ENCODE assay signal across 8 cellular contexts in the genomic region with DNA sequence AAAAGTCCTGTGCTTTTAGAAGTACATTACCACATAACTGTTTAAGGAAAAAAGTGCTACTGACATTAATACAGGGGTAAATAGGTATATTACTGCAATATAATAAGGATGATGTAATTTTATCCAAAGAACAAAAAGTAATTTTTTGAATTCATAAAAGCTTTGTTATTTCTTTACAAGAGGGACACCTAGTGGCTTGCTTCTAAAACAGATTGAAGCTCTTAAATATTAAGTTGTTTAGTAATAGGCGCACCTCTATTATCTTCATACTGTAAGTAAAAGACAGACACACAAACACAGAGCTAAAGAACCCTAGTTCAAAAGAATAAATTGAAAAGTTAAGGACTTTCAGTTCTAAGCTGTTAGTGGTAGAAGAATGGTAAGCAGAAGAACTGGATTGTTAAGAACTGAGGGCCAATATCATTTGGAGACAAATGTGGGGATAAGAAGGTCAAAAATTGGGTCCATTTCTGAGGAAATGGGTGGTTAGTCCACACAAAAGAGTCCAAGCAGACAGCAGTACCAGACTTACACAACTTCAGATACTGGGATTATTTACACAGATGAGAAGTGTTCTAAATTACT. TPM values are rescaled to one million over a fixed set of nuclear protein-coding genes. Genes with fewer than 3 reads are reported as not detected.
DNase-seq lines count a peak whose midpoint lies in the region; ATAC-seq, FAIRE-seq and TF ChIP-seq lines count a peak whose summit lies in the region.

No MANE protein-coding gene starts in this region.

- BruUV-seq in MCF 10A (replicated peaks; lab: Mats Ljungman, UMichigan): no TSS peak

- H3K27me3 Mint-ChIP-seq in MCF 10A (ENCODE audit: insufficient read depth, unreplicated experiment): no peaks in the 10 kb centered on the region

- no peak overlapping the region for H3K4me3 Mint-ChIP-seq in MCF 10A (ENCODE audit: unreplicated experiment)

- H3K27ac Mint-ChIP-seq in MCF 10A (ENCODE audit: low read depth, unreplicated experiment): peak overlapping the region; percentile 65

- H3K36me3 Mint-ChIP-seq in MCF 10A (ENCODE audit: insufficient read depth, unreplicated experiment): peaks cover 30% of the 10 kb centered on the region

- peaks cover 10% of the 10 kb centered on the region for H3K4me1 Mint-ChIP-seq in MCF 10A (ENCODE audit: insufficient read depth, unreplicated experiment)

- TF ChIP-seq CTCF in D721Med (IDR thresholded peaks at IDR 0.05; ENCODE audit: insufficient read depth, missing control alignments): peak; percentile 45
- TF ChIP-seq CTCF in MCF 10A (IDR thresholded peaks at IDR 0.05; ENCODE audit: unreplicated experiment): peak; percentile 60

- H3K9me3 Mint-ChIP-seq in MCF 10A (ENCODE audit: unreplicated experiment): no peaks in the 10 kb centered on the region

- DNase-seq in D721Med (ENCODE audit: insufficient read length, low spot score) (no peak), MCF 10A (ENCODE audit: unreplicated experiment) (peak; percentile 52), myocyte (ENCODE audit: low read depth) (peak; percentile 54)
- no peak for DNase-seq in activated CD4-positive, alpha-beta T cell treated with anti-CD3 and anti-CD28 coated beads, Interleukin-2, amount 50 U/mL, for 48 hours

- POLR2A ChIA-PET in MCF 10A (lab: Yijun Ruan, JAX): interaction anchor here (0.6 to 2.0 kb wide), 12 partner anchors 9 to 433 kb away, joined by 3 to 8 read pairs (median 4); partner anchors contain the start of genes BCL10, C1orf52, CCN1 and ZNHIT6

- TF ChIP-seq RAD21 in Ishikawa (IDR thresholded peaks at IDR 0.05; ENCODE audit: low read depth): peak; percentile 52

- FAIRE-seq in D721Med (lab: Jason Lieb, UNC): no peak

- no peak for ATAC-seq in HG03097 (IDR thresholded peaks at IDR 0.05; ENCODE audit: low FRiP score, unreplicated experiment)
- no peak for ATAC-seq in GM21360 (IDR thresholded peaks at IDR 0.05; ENCODE audit: unreplicated experiment)
- no peak for ATAC-seq in GM21786 (IDR thresholded peaks at IDR 0.05; ENCODE audit: unreplicated experiment)

- intact Hi-C loops in MCF 10A (cut with micrococcal nuclease): loop anchor here (1.0 to 2.0 kb wide), 4 partner anchors 108 to 385 kb away; no protein-coding TSS in a partner anchor

- no peak for TF ChIP-seq EP300 in Ishikawa (IDR thresholded peaks at IDR 0.05; ENCODE audit: borderline replicate concordance)

- CTCF ChIA-PET in MCF 10A (lab: Yijun Ruan, JAX): interaction anchor here (0.6 to 3.4 kb wide), 30 partner anchors 9 to 1230 kb away, joined by 3 to 27 read pairs (median 6); partner anchors contain the start of genes C1orf52 and CCN1

TF ChIP-seq in Ishikawa, 13 proteins besides CTCF, POLR2A, EP300 and RAD21:
- TF ChIP-seq CREB1 (IDR thresholded peaks at IDR 0.05; ENCODE audit: low read depth): no peak
- TF ChIP-seq FOXM1 (IDR thresholded peaks at IDR 0.05; ENCODE audit: borderline replicate concordance, low read depth): no peak
- TF ChIP-seq, protein P1, sequence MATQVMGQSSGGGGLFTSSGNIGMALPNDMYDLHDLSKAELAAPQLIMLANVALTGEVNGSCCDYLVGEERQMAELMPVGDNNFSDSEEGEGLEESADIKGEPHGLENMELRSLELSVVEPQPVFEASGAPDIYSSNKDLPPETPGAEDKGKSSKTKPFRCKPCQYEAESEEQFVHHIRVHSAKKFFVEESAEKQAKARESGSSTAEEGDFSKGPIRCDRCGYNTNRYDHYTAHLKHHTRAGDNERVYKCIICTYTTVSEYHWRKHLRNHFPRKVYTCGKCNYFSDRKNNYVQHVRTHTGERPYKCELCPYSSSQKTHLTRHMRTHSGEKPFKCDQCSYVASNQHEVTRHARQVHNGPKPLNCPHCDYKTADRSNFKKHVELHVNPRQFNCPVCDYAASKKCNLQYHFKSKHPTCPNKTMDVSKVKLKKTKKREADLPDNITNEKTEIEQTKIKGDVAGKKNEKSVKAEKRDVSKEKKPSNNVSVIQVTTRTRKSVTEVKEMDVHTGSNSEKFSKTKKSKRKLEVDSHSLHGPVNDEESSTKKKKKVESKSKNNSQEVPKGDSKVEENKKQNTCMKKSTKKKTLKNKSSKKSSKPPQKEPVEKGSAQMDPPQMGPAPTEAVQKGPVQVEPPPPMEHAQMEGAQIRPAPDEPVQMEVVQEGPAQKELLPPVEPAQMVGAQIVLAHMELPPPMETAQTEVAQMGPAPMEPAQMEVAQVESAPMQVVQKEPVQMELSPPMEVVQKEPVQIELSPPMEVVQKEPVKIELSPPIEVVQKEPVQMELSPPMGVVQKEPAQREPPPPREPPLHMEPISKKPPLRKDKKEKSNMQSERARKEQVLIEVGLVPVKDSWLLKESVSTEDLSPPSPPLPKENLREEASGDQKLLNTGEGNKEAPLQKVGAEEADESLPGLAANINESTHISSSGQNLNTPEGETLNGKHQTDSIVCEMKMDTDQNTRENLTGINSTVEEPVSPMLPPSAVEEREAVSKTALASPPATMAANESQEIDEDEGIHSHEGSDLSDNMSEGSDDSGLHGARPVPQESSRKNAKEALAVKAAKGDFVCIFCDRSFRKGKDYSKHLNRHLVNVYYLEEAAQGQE (IDR thresholded peaks at IDR 0.05; ENCODE audit: low read depth): no peak
- TF ChIP-seq, protein P2, sequence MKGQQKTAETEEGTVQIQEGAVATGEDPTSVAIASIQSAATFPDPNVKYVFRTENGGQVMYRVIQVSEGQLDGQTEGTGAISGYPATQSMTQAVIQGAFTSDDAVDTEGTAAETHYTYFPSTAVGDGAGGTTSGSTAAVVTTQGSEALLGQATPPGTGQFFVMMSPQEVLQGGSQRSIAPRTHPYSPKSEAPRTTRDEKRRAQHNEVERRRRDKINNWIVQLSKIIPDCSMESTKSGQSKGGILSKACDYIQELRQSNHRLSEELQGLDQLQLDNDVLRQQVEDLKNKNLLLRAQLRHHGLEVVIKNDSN (IDR thresholded peaks at IDR 0.05): no peak
- TF ChIP-seq TAF1 (IDR thresholded peaks at IDR 0.05; ENCODE audit: low read depth): no peak
- TF ChIP-seq NFIC (IDR thresholded peaks at IDR 0.05): no peak

RNA-seq across cellular contexts. Expression of gene ZNHIT6, which starts 15.4 kb away (rescaled TPM):
- total RNA-seq in MCF 10A (2022) (24.7 and 31.3 TPM in 2 replicates), myocyte (8.4 and 10.8 TPM in 2 replicates)
- 8.5 TPM for polyA plus RNA-seq in myocyte (2012)

Comparison
In these comparisons a context has a peak if more than half of its experiments do, and no peak if none do; other contexts are left out.
1. DNase-seq: peak in MCF 10A (single experiment) and myocyte (single experiment); none in D721Med (single experiment) and activated CD4-positive, alpha-beta T cell treated with anti-CD3 and anti-CD28 coated beads, Interleukin-2, amount 50 U/mL, for 48 hours (0 of 2).